Comparison of ENCODE assay signal across 1 cellular context in the genomic region with DNA sequence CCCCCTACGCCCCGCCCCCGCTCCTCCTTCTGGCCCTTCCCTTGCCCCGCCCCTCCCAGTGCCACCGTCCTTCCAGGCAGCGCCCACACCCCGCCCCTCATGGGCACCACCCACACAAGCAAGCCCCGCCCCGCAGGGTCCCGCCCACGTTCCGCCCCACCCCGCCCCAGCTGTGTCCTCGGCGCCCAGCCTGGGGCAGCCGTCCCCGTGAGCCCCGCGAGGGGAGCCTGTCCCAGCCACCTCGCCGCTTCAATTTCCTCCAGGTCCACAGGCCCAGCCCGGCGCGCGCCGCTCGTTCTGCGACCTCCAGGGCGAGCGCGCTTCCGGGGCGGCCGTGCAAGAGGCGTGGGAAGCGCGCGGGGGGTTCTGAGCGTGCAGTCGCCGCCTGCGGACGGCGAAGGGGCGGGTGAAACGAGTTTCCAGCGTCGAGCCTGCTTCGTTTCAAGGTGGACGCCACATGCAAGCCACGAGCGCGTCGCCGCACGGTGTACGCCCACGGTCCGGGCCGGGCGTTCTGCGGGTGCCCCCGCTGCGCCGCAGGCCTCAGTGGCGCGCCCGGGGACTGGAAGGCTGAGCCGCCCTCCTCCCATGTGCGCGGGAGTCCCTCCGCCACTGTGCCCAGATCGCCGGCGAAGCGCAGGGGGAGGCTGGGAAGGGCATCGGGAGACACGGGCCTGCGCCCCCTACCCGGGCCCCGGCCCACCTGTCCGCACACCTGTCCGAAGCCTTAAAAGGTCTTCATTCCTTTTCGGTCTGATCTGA.
A peak's percentile ranks its signal among the peaks of the same experiment; 100 is the strongest.
TF ChIP-seq lines count a peak whose summit lies in the region.

No MANE protein-coding gene starts in this region.

TF ChIP-seq in HepG2, 621 proteins besides CTCF, POLR2A, EP300 and RAD21 (continued from another document):
- 0 out of 2 replicates have a peak, but pooled peaks have one; percentile 41 for TF ChIP-seq CCDC6 (CRISPR knock-in tag; IDR thresholded peaks at IDR 0.05)
- 0 out of 2 replicates have a peak, but pooled peaks have one; percentile 29 for TF ChIP-seq GLI4 (CRISPR knock-in tag; IDR thresholded peaks at IDR 0.05; ENCODE audit: borderline replicate concordance)
- peak; percentile 87; the same call in 1 of the 2 replicates for TF ChIP-seq ZHX1 (CRISPR knock-in tag; IDR thresholded peaks at IDR 0.05; ENCODE audit: low read depth)
- TF ChIP-seq ZBTB38 (CRISPR knock-in tag; IDR thresholded peaks at IDR 0.05) = peak; percentile 91
- TF ChIP-seq, protein P1, sequence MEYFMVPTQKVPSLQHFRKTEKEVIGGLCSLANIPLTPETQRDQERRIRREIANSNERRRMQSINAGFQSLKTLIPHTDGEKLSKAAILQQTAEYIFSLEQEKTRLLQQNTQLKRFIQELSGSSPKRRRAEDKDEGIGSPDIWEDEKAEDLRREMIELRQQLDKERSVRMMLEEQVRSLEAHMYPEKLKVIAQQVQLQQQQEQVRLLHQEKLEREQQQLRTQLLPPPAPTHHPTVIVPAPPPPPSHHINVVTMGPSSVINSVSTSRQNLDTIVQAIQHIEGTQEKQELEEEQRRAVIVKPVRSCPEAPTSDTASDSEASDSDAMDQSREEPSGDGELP (IDR thresholded peaks at IDR 0.05; ENCODE audit: borderline replicate concordance, low read depth) = peak; percentile 80; the same call in 1 of the 2 replicates
- peak; percentile 22; the same call in 1 of the 2 replicates for TF ChIP-seq SAP130 (CRISPR knock-in tag; IDR thresholded peaks at IDR 0.05; ENCODE audit: low read depth)
- 0 out of 2 replicates have a peak, but pooled peaks have one; percentile 19 for TF ChIP-seq TOPORS (CRISPR knock-in tag; IDR thresholded peaks at IDR 0.05)
- no peak for TF ChIP-seq ATF1 (CRISPR knock-in tag; IDR thresholded peaks at IDR 0.05)
- 0 out of 2 replicates have a peak, but pooled peaks have one; percentile 30 for TF ChIP-seq ZNF274 (CRISPR knock-in tag; IDR thresholded peaks at IDR 0.05)
- TF ChIP-seq ARID4A (CRISPR knock-in tag; IDR thresholded peaks at IDR 0.05; ENCODE audit: borderline replicate concordance) = 0 out of 2 replicates have a peak, but pooled peaks have one; percentile 10
- no peak for TF ChIP-seq NFIB (CRISPR knock-in tag; IDR thresholded peaks at IDR 0.05; ENCODE audit: borderline replicate concordance)
- peak; percentile 50; the same call in 1 of the 2 replicates for TF ChIP-seq HOXA3 (CRISPR knock-in tag; IDR thresholded peaks at IDR 0.05)
- no peak for TF ChIP-seq LCORL (IDR thresholded peaks at IDR 0.05)
- TF ChIP-seq LCORL (CRISPR knock-in tag; IDR thresholded peaks at IDR 0.05) = 0 out of 2 replicates have a peak, but pooled peaks have one; percentile 14
- TF ChIP-seq HNRNPK (IDR thresholded peaks at IDR 0.05; ENCODE audit: low read depth, low read length, poor library complexity, severe bottlenecking) = peak; percentile 18
- TF ChIP-seq JUNB (CRISPR knock-in tag; IDR thresholded peaks at IDR 0.05; ENCODE audit: borderline replicate concordance) = no peak
- TF ChIP-seq DNMT1 (CRISPR knock-in tag; IDR thresholded peaks at IDR 0.05) = peak; percentile 78; the same call in 1 of the 2 replicates
- 0 out of 2 replicates have a peak, but pooled peaks have one; percentile 22 for TF ChIP-seq HNRNPL (IDR thresholded peaks at IDR 0.05; ENCODE audit: low read depth, low read length)
- TF ChIP-seq SIN3A (IDR thresholded peaks at IDR 0.05; ENCODE audit: borderline replicate concordance, low read depth, low read length) = peak; percentile 31; the same call in 1 of the 2 replicates
- 0 out of 2 replicates have a peak, but pooled peaks have one; percentile 31 for TF ChIP-seq ZNF253 (CRISPR knock-in tag; IDR thresholded peaks at IDR 0.05; ENCODE audit: borderline replicate concordance)
- TF ChIP-seq HNRNPLL (IDR thresholded peaks at IDR 0.05; ENCODE audit: low read depth, low read length, poor library complexity, severe bottlenecking) = peak; percentile 36
- TF ChIP-seq SRSF1 (optimal IDR thresholded peaks at IDR 0.05; ENCODE audit: low read depth, low read length) = no peak
- 0 out of 2 replicates have a peak, but pooled peaks have one; percentile 42 for TF ChIP-seq SP4 (CRISPR knock-in tag; IDR thresholded peaks at IDR 0.05)
- peak; percentile 23; the same call in 1 of the 2 replicates for TF ChIP-seq SP5 (CRISPR knock-in tag; IDR thresholded peaks at IDR 0.05; ENCODE audit: borderline replicate concordance, low read depth)
- TF ChIP-seq, protein P2, sequence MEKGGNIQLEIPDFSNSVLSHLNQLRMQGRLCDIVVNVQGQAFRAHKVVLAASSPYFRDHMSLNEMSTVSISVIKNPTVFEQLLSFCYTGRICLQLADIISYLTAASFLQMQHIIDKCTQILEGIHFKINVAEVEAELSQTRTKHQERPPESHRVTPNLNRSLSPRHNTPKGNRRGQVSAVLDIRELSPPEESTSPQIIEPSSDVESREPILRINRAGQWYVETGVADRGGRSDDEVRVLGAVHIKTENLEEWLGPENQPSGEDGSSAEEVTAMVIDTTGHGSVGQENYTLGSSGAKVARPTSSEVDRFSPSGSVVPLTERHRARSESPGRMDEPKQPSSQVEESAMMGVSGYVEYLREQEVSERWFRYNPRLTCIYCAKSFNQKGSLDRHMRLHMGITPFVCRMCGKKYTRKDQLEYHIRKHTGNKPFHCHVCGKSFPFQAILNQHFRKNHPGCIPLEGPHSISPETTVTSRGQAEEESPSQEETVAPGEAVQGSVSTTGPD (CRISPR knock-in tag; IDR thresholded peaks at IDR 0.05) = no peak
- TF ChIP-seq RBFOX2 (IDR thresholded peaks at IDR 0.05; ENCODE audit: low read depth, low read length) = peak; percentile 63
- TF ChIP-seq, protein P3, sequence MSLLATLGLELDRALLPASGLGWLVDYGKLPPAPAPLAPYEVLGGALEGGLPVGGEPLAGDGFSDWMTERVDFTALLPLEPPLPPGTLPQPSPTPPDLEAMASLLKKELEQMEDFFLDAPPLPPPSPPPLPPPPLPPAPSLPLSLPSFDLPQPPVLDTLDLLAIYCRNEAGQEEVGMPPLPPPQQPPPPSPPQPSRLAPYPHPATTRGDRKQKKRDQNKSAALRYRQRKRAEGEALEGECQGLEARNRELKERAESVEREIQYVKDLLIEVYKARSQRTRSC (CRISPR knock-in tag; IDR thresholded peaks at IDR 0.05; ENCODE audit: low read depth) = no peak
- 0 out of 2 replicates have a peak, but pooled peaks have one; percentile 38 for TF ChIP-seq EEA1 (CRISPR knock-in tag; IDR thresholded peaks at IDR 0.05; ENCODE audit: borderline replicate concordance)
TF ChIP-seq in HepG2: peak in this region for 24.
